8 cellular contexts compared by ENCODE assay signal in genomic region chr3:44712455-44713075, GRCh38. TPM values are rescaled to one million over a fixed set of nuclear protein-coding genes. Genes with fewer than 3 reads are reported as not detected.
A peak's percentile ranks its signal among the peaks of the same experiment; 100 is the strongest.
DNase-seq lines count a peak whose midpoint lies in the region; ATAC-seq and TF ChIP-seq lines count a peak whose summit lies in the region.

Gene ZNF502, plus strand, starts transcription at chr3:44712660. Its CDS starts 7,602 bp downstream, at chr3:44720262.

- H3K27ac ChIP-seq in VCaP (peak within 1 kb of the TSS; percentile 76), sigmoid colon (peak within 1 kb of the TSS; percentile 75 to 82 (median 80))

- H3K9me3 ChIP-seq in sigmoid colon: peaks cover 0 to 10% (median 8%) of the 10 kb centered on the region in 4 donors

- H3K4me3 ChIP-seq in sigmoid colon: peak within 1 kb of the TSS; percentile 71 to 92 (median 87)

- peaks cover 0 to 4% (median 0%) of the 10 kb centered on the region in 3 donors for H3K27me3 ChIP-seq in sigmoid colon

- TF ChIP-seq POLR2A in sigmoid colon (IDR thresholded peaks at IDR 0.05): peak; percentile 24 to 41

- peaks cover 0 to 13% (median under 1%) of the 10 kb centered on the region in 4 donors for H3K36me3 ChIP-seq in sigmoid colon

- peak; percentile 64 for TF ChIP-seq CTCF in VCaP (conservative IDR thresholded peaks at IDR 0.05)
- peak in 3 of 4 experiments; percentile 18 to 53 (median 43) for TF ChIP-seq CTCF in sigmoid colon (IDR thresholded peaks at IDR 0.05)

- peaks cover 0 to 12% (median 9%) of the 10 kb centered on the region in 4 donors for H3K4me1 ChIP-seq in sigmoid colon

- 1 to 5% methylated on average over 36 of the region's 36 CpGs for WGBS in sigmoid colon, 2 donors

- ATAC-seq in HG03442 (IDR thresholded peaks at IDR 0.05; ENCODE audit: unreplicated experiment): no peak

- TF ChIP-seq EP300 in Ishikawa (IDR thresholded peaks at IDR 0.05; ENCODE audit: borderline replicate concordance) (no peak), sigmoid colon (IDR thresholded peaks at IDR 0.05) (no peak)

- peak; percentile 9 to 89 (median 82) for DNase-seq in C1 segment of cervical spinal cord (lab: John Stamatoyannopoulos, UW)
- DNase-seq in brain pericyte (ENCODE audit: low read depth, low spot score): peak; percentile 60
- peak; percentile 59 for DNase-seq in iPS DF 19.7 (ENCODE audit: low read depth, low spot score)
- peak; percentile 93 for DNase-seq in sigmoid colon
- DNase-seq in GF-D8 (lab: John Stamatoyannopoulos, UW): no peak

- intact Hi-C loops in sigmoid colon (cut with DNase I): loop anchor here (1.0 to 5.0 kb wide), 3 partner anchors 17 to 150 kb away; partner anchors contain the start of genes KIAA1143, KIF15, TMEM42 and ZNF501

- TF ChIP-seq RAD21 in Ishikawa (IDR thresholded peaks at IDR 0.05; ENCODE audit: low read depth): no peak

TF ChIP-seq in Ishikawa, 13 proteins besides CTCF, POLR2A, EP300 and RAD21:
- TF ChIP-seq MAX (IDR thresholded peaks at IDR 0.05) (peak; percentile 58), ZBTB7A (IDR thresholded peaks at IDR 0.05; ENCODE audit: low read depth) (no peak), CREB1 (IDR thresholded peaks at IDR 0.05; ENCODE audit: low read depth) (peak; percentile 86), TAF1 (IDR thresholded peaks at IDR 0.05; ENCODE audit: low read depth) (peak; percentile 31; the same call in 1 of the 2 replicates), YY1 (IDR thresholded peaks at IDR 0.05; ENCODE audit: low read depth) (0 out of 2 replicates have a peak, but pooled peaks have one; percentile 37)

RNA-seq across cellular contexts. Expression of gene ZNF502, which starts in this region (rescaled TPM):
- total RNA-seq in sigmoid colon: 1 to 10 TPM; 5.8 to 8.9 (median 7.7) TPM
- 1 to 10 TPM in 2 of 3 donors, under 1 TPM in 1; 0.69 to 2.5 (median 1.8) TPM for polyA plus RNA-seq in sigmoid colon
